ENCODE assay signal across 24 cellular contexts in genomic region chr2:135630488-135630887, GRCh38.
DNase-seq lines count a peak whose midpoint lies in the region; ATAC-seq, FAIRE-seq and TF ChIP-seq lines count a peak whose summit lies in the region.
"Had no signal": no experiment of that assay in that cellular context is flagged by ENCODE, and none has a peak within 500 bp of the region (broad histone marks: within the 10 kb centered on the region; RNA-seq: fewer than 3 reads in every experiment).

No MANE protein-coding gene starts in this region.

- H3K36me3 Mint-ChIP-seq in endodermal cell (ENCODE audit: low read depth) = peaks cover 13% of the 10 kb centered on the region
- H3K36me3 Mint-ChIP-seq in stimulated activated effector memory CD8-positive, alpha-beta T cell treated with anti-CD3 and anti-CD28 coated beads, Interleukin-12 subunit alpha, Interleukin-12 subunit beta, amount 100 ng/mL, for 72 hours = peaks cover 13% of the 10 kb centered on the region

- H3K4me1 ChIP-seq in liver (ENCODE audit: control insufficient read depth in 4 of 4, insufficient read depth in 4 of 4, low read length in 3 of 4) = peaks cover 0 to 22% (median 21%) of the 10 kb centered on the region in 4 donors
- peaks cover 8% of the 10 kb centered on the region for H3K4me1 ChIP-seq in HepG2 (ENCODE audit: insufficient read depth, low read length)
- no peaks in the 10 kb centered on the region for H3K4me1 ChIP-seq in endodermal cell (ENCODE audit: control insufficient read depth, insufficient read depth, low read length)
- peaks cover 0 to 34% (median 14%) of the 10 kb centered on the region in 4 donors for H3K4me1 ChIP-seq in right lobe of liver
- H3K4me1 ChIP-seq: BLaER1, HAP-1 had no signal

- POLR2A ChIA-PET in HepG2 (lab: Yijun Ruan, JAX) = no interaction called here
- POLR2A ChIA-PET in HEK293T (lab: Yijun Ruan, JAX) = no interaction called here

- H3K4me3 ChIP-seq in liver (ENCODE audit: low read depth in 1 of 3, low read length in 3 of 3) (peak overlapping the region in 1 of 3 donors; percentile 20), HepG2 (replicated peaks in 1 of 3; ENCODE audit: insufficient read depth in 1 of 3, low read depth in 2 of 3, low read length in 3 of 3) (no peak overlapping the region), endodermal cell (ENCODE audit: low read length) (no peak overlapping the region), right lobe of liver (peak overlapping the region in 1 of 3 donors; percentile 7)
- H3K4me3 ChIP-seq: BLaER1, GM12878, HAP-1 had no signal

- no peak overlapping the region for H2AFZ ChIP-seq in HepG2 (ENCODE audit: low read length)

- peaks cover 11% of the 10 kb centered on the region for H3K4me1 Mint-ChIP-seq in endodermal cell
- no peaks in the 10 kb centered on the region for H3K4me1 Mint-ChIP-seq in stimulated activated effector memory CD8-positive, alpha-beta T cell treated with anti-CD3 and anti-CD28 coated beads, Interleukin-12 subunit alpha, Interleukin-12 subunit beta, amount 100 ng/mL, for 72 hours
- H3K4me1 Mint-ChIP-seq: B cell; CD8-positive, alpha-beta memory T cell had no signal

- no peak for TF ChIP-seq RAD21 in liver (IDR thresholded peaks at IDR 0.05)
- no peak for TF ChIP-seq RAD21 in HepG2 (CRISPR knock-in tag; IDR thresholded peaks at IDR 0.05)

- H3K79me2 ChIP-seq in HepG2 (ENCODE audit: insufficient read depth, low read length) = no peaks in the 10 kb centered on the region

- peak overlapping the region; percentile 37 for H3K27ac Mint-ChIP-seq in endodermal cell
- peak overlapping the region; percentile 5 for H3K27ac Mint-ChIP-seq in stimulated activated effector memory CD8-positive, alpha-beta T cell treated with anti-CD3 and anti-CD28 coated beads, Interleukin-12 subunit alpha, Interleukin-12 subunit beta, amount 100 ng/mL, for 72 hours
- H3K27ac Mint-ChIP-seq: B cell; CD4-positive, alpha-beta T cell had no signal

- H3K9me3 ChIP-seq in liver (ENCODE audit: control insufficient read depth in 4 of 4, low read length in 3 of 4) (no peaks in the 10 kb centered on the region), HepG2 (ENCODE audit: low read length) (no peaks in the 10 kb centered on the region), endodermal cell (ENCODE audit: control insufficient read depth, low read length) (no peaks in the 10 kb centered on the region), right lobe of liver (no peaks in the 10 kb centered on the region)
- H3K9me3 ChIP-seq: BLaER1, HAP-1 had no signal

- no peaks in the 10 kb centered on the region for H3K36me3 ChIP-seq in liver (ENCODE audit: control insufficient read depth in 4 of 4, insufficient read depth in 3 of 4, low read depth in 1 of 4, low read length in 3 of 4)
- no peaks in the 10 kb centered on the region; a peak in 2 of 5 replicates for H3K36me3 ChIP-seq in HepG2 (replicated peaks in 1 of 2; ENCODE audit: control insufficient read depth in 1 of 2, insufficient read depth in 2 of 2, low read length in 2 of 2)
- peaks cover 5% of the 10 kb centered on the region for H3K36me3 ChIP-seq in endodermal cell (ENCODE audit: control insufficient read depth, insufficient read depth, low read length)
- H3K36me3 ChIP-seq in right lobe of liver = no peaks in the 10 kb centered on the region

- peak overlapping the region in 1 of 2 donors; percentile 83 for H3K9ac ChIP-seq in liver (ENCODE audit: low read depth in 1 of 2, low read length in 2 of 2)
- H3K9ac ChIP-seq in HepG2 (ENCODE audit: insufficient read depth, low read depth, low read length) = no peak overlapping the region
- H3K9ac ChIP-seq in endodermal cell (ENCODE audit: extremely low read depth, low read length, poor library complexity, severe bottlenecking) = no peak overlapping the region
- H3K9ac ChIP-seq: BLaER1 had no signal

- 34% methylated on average over 1 of the region's 1 CpG for WGBS in liver
- WGBS in HepG2 (ENCODE audit: low lambda C conversion rate) = 59% methylated on average over 1 of the region's 1 CpG
- 67% methylated on average over 1 of the region's 1 CpG; no CpG with 5 or more reads in 1 of the 2 experiments for WGBS in endodermal cell (ENCODE audit: insufficient coverage in 1 of 2, insufficient read length in 1 of 2), 2 experiments
- 33% methylated on average over 1 of the region's 1 CpG for WGBS in right lobe of liver (ENCODE audit: insufficient coverage, low coverage, low lambda C conversion rate, missing lambda C conversion rate)

- no peak overlapping the region for H3K4me3 Mint-ChIP-seq in endodermal cell
- H3K4me3 Mint-ChIP-seq in stimulated activated effector memory CD8-positive, alpha-beta T cell treated with anti-CD3 and anti-CD28 coated beads, Interleukin-12 subunit alpha, Interleukin-12 subunit beta, amount 100 ng/mL, for 72 hours = no peak overlapping the region
- H3K4me3 Mint-ChIP-seq: B cell; CD4-positive, alpha-beta T cell; CD8-positive, alpha-beta memory T cell had no signal

- no peak overlapping the region for H3K4me2 ChIP-seq in HepG2 (ENCODE audit: low read depth, low read length)
- H3K4me2 ChIP-seq: BLaER1 had no signal

- DNase-seq in HepG2 (ENCODE audit: low spot score) = no peak
- no peak for DNase-seq in endodermal cell
- DNase-seq in right lobe of liver = no peak
- no peak for DNase-seq in stimulated activated effector memory CD8-positive, alpha-beta T cell treated with anti-CD3 and anti-CD28 coated beads, Interleukin-12 subunit alpha, Interleukin-12 subunit beta, amount 100 ng/mL, for 72 hours (ENCODE audit: low spot score in 2 of 2)
- no peak for DNase-seq in HEK293T (ENCODE audit: extremely low spot score)
- no peak for DNase-seq in dermis blood vessel endothelial cell
- no peak for DNase-seq in NCI-H345 (lab: John Stamatoyannopoulos, UW)
- DNase-seq: CD4-positive, alpha-beta T cell; CD8-positive, alpha-beta memory T cell; DMS 273 treated with DMSO at 0.1 percent for 48 hours; DMS79; EL; GDM1; GOT3 had no signal

- no peak for TF ChIP-seq POLR2A in HepG2 (IDR thresholded peaks at IDR 0.05; ENCODE audit: insufficient read depth in 1 of 2, low read depth in 2 of 2, low read length in 2 of 2)
- no peak for TF ChIP-seq POLR2A in right lobe of liver (IDR thresholded peaks at IDR 0.05)

- H4K20me1 ChIP-seq in HepG2 (ENCODE audit: insufficient read depth, low read length) = no peaks in the 10 kb centered on the region
- H4K20me1 ChIP-seq: BLaER1 had no signal

- FAIRE-seq in HepG2 (lab: Jason Lieb, UNC) = no peak
- FAIRE-seq: A204.1, D721Med, GM12878, H54 had no signal

- H3K27me3 ChIP-seq in liver (ENCODE audit: control insufficient read depth in 4 of 4, insufficient read depth in 4 of 4, low read length in 3 of 4) (no peaks in the 10 kb centered on the region), HepG2 (ENCODE audit: control insufficient read depth in 1 of 2, insufficient read depth in 2 of 2, low read length in 2 of 2) (no peaks in the 10 kb centered on the region), endodermal cell (ENCODE audit: control insufficient read depth, insufficient read depth, low read length, poor library complexity, severe bottlenecking) (no peaks in the 10 kb centered on the region), right lobe of liver (no peaks in the 10 kb centered on the region)
- H3K27me3 ChIP-seq: BLaER1 had no signal

- H3K9me3 Mint-ChIP-seq in endodermal cell = no peaks in the 10 kb centered on the region
- H3K9me3 Mint-ChIP-seq in stimulated activated effector memory CD8-positive, alpha-beta T cell treated with anti-CD3 and anti-CD28 coated beads, Interleukin-12 subunit alpha, Interleukin-12 subunit beta, amount 100 ng/mL, for 72 hours = no peaks in the 10 kb centered on the region
- H3K9me3 Mint-ChIP-seq: CD4-positive, alpha-beta T cell; CD8-positive, alpha-beta memory T cell had no signal

- in situ Hi-C loops in HepG2 (cut with HindIII; ENCODE audit: extremely low pct_ligation_motif_present, low pct_unique_long_range_greater_than_20kb) = no loop called here

- no peaks in the 10 kb centered on the region for H3K27me3 Mint-ChIP-seq in endodermal cell (ENCODE audit: insufficient read depth)
- H3K27me3 Mint-ChIP-seq: B cell; CD4-positive, alpha-beta T cell; CD8-positive, alpha-beta memory T cell had no signal

- no peak for TF ChIP-seq CTCF in liver (IDR thresholded peaks at IDR 0.05; ENCODE audit: low read depth, low read length, missing input control)
- TF ChIP-seq CTCF in HepG2 (CRISPR knock-in tag; IDR thresholded peaks at IDR 0.05) = no peak
- TF ChIP-seq CTCF in endodermal cell (conservative IDR thresholded peaks at IDR 0.05) = no peak
- no peak for TF ChIP-seq CTCF in right lobe of liver (IDR thresholded peaks at IDR 0.05)

- no peak for ATAC-seq in HepG2
- peak; percentile 78 to 88 (median 83) for ATAC-seq in right lobe of liver
- no peak for ATAC-seq in stimulated activated effector memory CD8-positive, alpha-beta T cell treated with anti-CD3 and anti-CD28 coated beads, Interleukin-12 subunit alpha, Interleukin-12 subunit beta, amount 100 ng/mL, for 72 hours
- ATAC-seq: GM12878 had no signal

- CTCF ChIA-PET in HepG2 (lab: Yijun Ruan, JAX; ENCODE audit: low intra/inter-chr PET ratio, low total read pairs) (no interaction called here), HEK293T (lab: Yijun Ruan, JAX) (no interaction called here)

- intact Hi-C loops in HepG2 (cut with micrococcal nuclease; ENCODE audit: unreplicated experiment) = no loop called here
- intact Hi-C loops in right lobe of liver (cut with DNase I) = no loop called here

- no TSS peak for BruUV-seq in HepG2 (replicated peaks; lab: Mats Ljungman, UMichigan)

- TF ChIP-seq EP300 in HepG2 (IDR thresholded peaks at IDR 0.05; ENCODE audit: low read depth in 2 of 2, low read length in 2 of 2) (no peak), HepG2 (CRISPR knock-in tag; IDR thresholded peaks at IDR 0.05; ENCODE audit: borderline replicate concordance) (no peak)

- H3K27ac ChIP-seq in liver (ENCODE audit: low read depth in 1 of 2, low read length in 2 of 2) (peak overlapping the region; percentile 55 to 65), HepG2 (ENCODE audit: extremely low read length, insufficient read depth, low read length) (no peak overlapping the region), endodermal cell (ENCODE audit: low read depth, low read length) (no peak overlapping the region), right lobe of liver (peak overlapping the region; percentile 39 to 76 (median 74))
- H3K27ac ChIP-seq: 22Rv1, BLaER1, C4-2B had no signal

TF ChIP-seq in liver, 16 proteins besides CTCF, POLR2A, EP300 and RAD21 (continues in another document):
- TF ChIP-seq FOXA1 (IDR thresholded peaks at IDR 0.05) (no peak), RXRA (IDR thresholded peaks at IDR 0.05) (peak in 1 of 2 donors; percentile 31), SP1 (IDR thresholded peaks at IDR 0.05) (peak; percentile 52), GABPA (IDR thresholded peaks at IDR 0.05 in 1 of 2, conservative IDR thresholded peaks at IDR 0.05 in 1 of 2) (no peak)

TF ChIP-seq in HEK293T, 16 proteins besides CTCF, POLR2A, EP300 and RAD21 (continues in another document):
- TF ChIP-seq ARNT (IDR thresholded peaks at IDR 0.05) (no peak), HDGF (IDR thresholded peaks at IDR 0.05; ENCODE audit: borderline replicate concordance) (no peak), ZNF384 (IDR thresholded peaks at IDR 0.05) (no peak), TARDBP (IDR thresholded peaks at IDR 0.05) (no peak), SP1 (IDR thresholded peaks at IDR 0.05) (no peak), SUZ12 (IDR thresholded peaks at IDR 0.05) (no peak), CTBP1 (IDR thresholded peaks at IDR 0.05; ENCODE audit: borderline replicate concordance) (no peak), FOXK2 (IDR thresholded peaks at IDR 0.05) (no peak), ELF4 (IDR thresholded peaks at IDR 0.05) (no peak)

Comparison
In these comparisons a context has a peak if more than half of its experiments do, and no peak if none do; other contexts are left out.
1. H3K27ac ChIP-seq: peak in liver (2 of 2) and right lobe of liver (3 of 3); none in HepG2 (single experiment) and endodermal cell (single experiment).
2. ATAC-seq: peak in right lobe of liver (4 of 4); none in HepG2 (single experiment) and stimulated activated effector memory CD8-positive, alpha-beta T cell treated with anti-CD3 and anti-CD28 coated beads, Interleukin-12 subunit alpha, Interleukin-12 subunit beta, amount 100 ng/mL, for 72 hours (single experiment).